In genomic region chr19:45766919-45767346, GRCh38 we compare ENCODE assay signal across 9 cellular contexts. TPM values are rescaled to one million over a fixed set of nuclear protein-coding genes. Genes with fewer than 3 reads are reported as not detected.
DNase-seq lines count a peak whose midpoint lies in the region; ATAC-seq and TF ChIP-seq lines count a peak whose summit lies in the region.
"Had no signal": no experiment of that assay in that cellular context is flagged by ENCODE, and none has a peak within 500 bp of the region (broad histone marks: within the 10 kb centered on the region; RNA-seq: fewer than 3 reads in every experiment).

No MANE protein-coding gene starts in this region.

- H3K27ac ChIP-seq in duodenal mucosa (ENCODE audit: low read depth, low read length) (peak overlapping the region; percentile 90), upper lobe of left lung (peak overlapping the region; percentile 83 to 97 (median 95))

- H3K36me3 ChIP-seq in duodenal mucosa (ENCODE audit: control insufficient read depth in 1 of 2, insufficient read depth in 2 of 2, low read length in 2 of 2): no peaks in the 10 kb centered on the region
- H3K36me3 ChIP-seq in upper lobe of left lung: peaks cover 0 to 8% (median 0%) of the 10 kb centered on the region in 4 donors

- no peaks in the 10 kb centered on the region for H3K27me3 ChIP-seq in duodenal mucosa (ENCODE audit: control insufficient read depth in 1 of 2, insufficient read depth in 2 of 2, low read length in 2 of 2)
- peaks cover 0 to 3% (median 1%) of the 10 kb centered on the region in 4 donors for H3K27me3 ChIP-seq in upper lobe of left lung

- H3K4me3 Mint-ChIP-seq in T-helper 2 cell treated with Interferon-gamma antibody and Interleukin-4, amounts not matched to agents 5 μg/mL and 100 μg/mL, for 36 hours: peak overlapping the region; percentile 32
- peak overlapping the region; percentile 76 for H3K4me3 Mint-ChIP-seq in memory B cell

- no peak for TF ChIP-seq POLR2A in upper lobe of left lung (IDR thresholded peaks at IDR 0.05)

- WGBS in upper lobe of left lung, 2 donors: 55 to 66% methylated on average over 21 to 22 of the region's 22 CpGs

- H3K4me3 ChIP-seq in duodenal mucosa (ENCODE audit: low read depth in 1 of 2, low read length in 2 of 2): peak overlapping the region; percentile 71 to 92
- H3K4me3 ChIP-seq in upper lobe of left lung: peak overlapping the region; percentile 60 to 87 (median 82)

- TF ChIP-seq EP300 in upper lobe of left lung (IDR thresholded peaks at IDR 0.05): no peak

- H3K36me3 Mint-ChIP-seq in T-helper 2 cell treated with Interferon-gamma antibody and Interleukin-4, amounts not matched to agents 5 μg/mL and 100 μg/mL, for 36 hours (ENCODE audit: low read depth): no peaks in the 10 kb centered on the region
- H3K36me3 Mint-ChIP-seq in memory B cell: no peaks in the 10 kb centered on the region

- H3K27ac Mint-ChIP-seq in T-helper 2 cell treated with Interferon-gamma antibody and Interleukin-4, amounts not matched to agents 5 μg/mL and 100 μg/mL, for 36 hours: no peak overlapping the region
- H3K27ac Mint-ChIP-seq in memory B cell: no peak overlapping the region

- peaks cover 2 to 15% of the 10 kb centered on the region in 2 donors for H3K4me1 ChIP-seq in duodenal mucosa (ENCODE audit: control insufficient read depth in 1 of 2, insufficient read depth in 2 of 2, low read length in 2 of 2)
- H3K4me1 ChIP-seq in upper lobe of left lung: peaks cover 30 to 70% (median 37%) of the 10 kb centered on the region in 4 donors

- peaks cover 17% of the 10 kb centered on the region for H3K27me3 Mint-ChIP-seq in T-helper 2 cell treated with Interferon-gamma antibody and Interleukin-4, amounts not matched to agents 5 μg/mL and 100 μg/mL, for 36 hours (ENCODE audit: low read depth)
- peaks cover 13% of the 10 kb centered on the region for H3K27me3 Mint-ChIP-seq in memory B cell

- H3K4me1 Mint-ChIP-seq in T-helper 2 cell treated with Interferon-gamma antibody and Interleukin-4, amounts not matched to agents 5 μg/mL and 100 μg/mL, for 36 hours (ENCODE audit: low read depth): peaks cover 8% of the 10 kb centered on the region
- H3K4me1 Mint-ChIP-seq in memory B cell: peaks cover 14% of the 10 kb centered on the region

- DNase-seq in T-helper 2 cell treated with Interferon-gamma antibody and Interleukin-4, amounts not matched to agents 5 μg/mL and 100 μg/mL, for 36 hours (ENCODE audit: low spot score): no peak
- no peak for DNase-seq in T-helper 2 cell
- DNase-seq in memory B cell (ENCODE audit: low spot score in 2 of 2): no peak
- peak in 1 of 2 donors; percentile 87 for DNase-seq in upper lobe of left lung
- DNase-seq in middle frontal gyrus (ENCODE audit: extremely low spot score, low spot score): no peak
- no peak for DNase-seq in D341Med (ENCODE audit: low spot score)
- DNase-seq in COLO829 (ENCODE audit: low spot score): no peak

- ATAC-seq in memory B cell (ENCODE audit: low read depth) (no peak), upper lobe of left lung (ENCODE audit: low FRiP score in 2 of 2) (no peak)

- H3K9ac ChIP-seq in duodenal mucosa (ENCODE audit: low read depth in 1 of 2, low read length in 2 of 2): peak overlapping the region; percentile 65 to 82

- TF ChIP-seq CTCF in upper lobe of left lung (IDR thresholded peaks at IDR 0.05): no peak

- H3K9me3 Mint-ChIP-seq in T-helper 2 cell treated with Interferon-gamma antibody and Interleukin-4, amounts not matched to agents 5 μg/mL and 100 μg/mL, for 36 hours: no peaks in the 10 kb centered on the region
- no peaks in the 10 kb centered on the region for H3K9me3 Mint-ChIP-seq in memory B cell

- H3K9me3 ChIP-seq in duodenal mucosa (ENCODE audit: control insufficient read depth in 1 of 2, low read length in 2 of 2) (no peaks in the 10 kb centered on the region), upper lobe of left lung (no peaks in the 10 kb centered on the region)

RNA-seq across cellular contexts. Expression of gene SIX5, which starts 2.1 kb away (rescaled TPM):
- 10 to 100 TPM in 4 of 6 donors, 1 to 10 TPM in 2; 6.2 to 36.7 (median 17.8) TPM for total RNA-seq in upper lobe of left lung

RNA-seq across cellular contexts. Expression of gene DMPK, which starts 15.4 kb away (rescaled TPM):
- 100 to 1,000 TPM in 1 of 6 donors, 10 to 100 TPM in 5; 24.2 to 192 (median 43.8) TPM for total RNA-seq in upper lobe of left lung

RNA-seq across cellular contexts. Expression of gene DMWD, which starts 25.7 kb away (rescaled TPM):
- 100 to 1,000 TPM in 1 of 6 donors, 10 to 100 TPM in 5; 29.4 to 109 (median 57.4) TPM for total RNA-seq in upper lobe of left lung

RNA-seq across cellular contexts. Expression of gene MEIOSIN, which starts 33.7 kb away (rescaled TPM):
- not detected for total RNA-seq in upper lobe of left lung
- total RNA-seq: subcutaneous adipose tissue had no signal

RNA-seq across cellular contexts. Expression of gene FBXO46, which starts 36.2 kb away (rescaled TPM):
- total RNA-seq in upper lobe of left lung: 10 to 100 TPM; 12.0 to 21.1 (median 20.6) TPM
